Comparison of ENCODE assay signal across 8 cellular contexts in genomic region chr10:103968441-103969391, GRCh38. TPM values are rescaled to one million over a fixed set of nuclear protein-coding genes. Genes with fewer than 3 reads are reported as not detected.
DNase-seq lines count a peak whose midpoint lies in the region; ATAC-seq and TF ChIP-seq lines count a peak whose summit lies in the region.

No MANE protein-coding gene starts in this region.

- ATAC-seq in natural killer cell treated with Interleukin-12 subunit alpha and Interleukin-12 subunit beta and Interleukin-15 and Interleukin-18, amount 100 ng/mL, for 72 hours: no peak
- ATAC-seq in GM21526 (IDR thresholded peaks at IDR 0.05; ENCODE audit: low FRiP score, unreplicated experiment): no peak

- H3K9me3 Mint-ChIP-seq in CD14-positive monocyte: no peaks in the 10 kb centered on the region
- no peaks in the 10 kb centered on the region for H3K9me3 Mint-ChIP-seq in natural killer cell treated with Interleukin-12 subunit alpha and Interleukin-12 subunit beta and Interleukin-15 and Interleukin-18, amount 100 ng/mL, for 72 hours

- intact Hi-C loops in CD14-positive monocyte (cut with micrococcal nuclease) (loop anchor here (5.0 to 10.0 kb wide), 5 partner anchors 46 to 156 kb away; partner anchors contain the start of genes SFR1 (in 2 of the 2) and STN1 (in 1 of the 2)), head of caudate nucleus (cut with DNase I) (loop anchor here (5.0 kb wide), 1 partner anchor 154 kb away; the partner anchor contains the start of gene SFR1)

- peaks cover 46% of the 10 kb centered on the region for H3K4me1 Mint-ChIP-seq in CD14-positive monocyte
- H3K4me1 Mint-ChIP-seq in natural killer cell treated with Interleukin-12 subunit alpha and Interleukin-12 subunit beta and Interleukin-15 and Interleukin-18, amount 100 ng/mL, for 72 hours (ENCODE audit: low read depth in 2 of 2): peaks cover 37 to 51% of the 10 kb centered on the region in 2 donors

- no peaks in the 10 kb centered on the region for H3K27me3 Mint-ChIP-seq in CD14-positive monocyte (ENCODE audit: low read depth in 3 of 3)
- no peaks in the 10 kb centered on the region for H3K27me3 Mint-ChIP-seq in natural killer cell treated with Interleukin-12 subunit alpha and Interleukin-12 subunit beta and Interleukin-15 and Interleukin-18, amount 100 ng/mL, for 72 hours

- TF ChIP-seq CTCF in CD14-positive monocyte (IDR thresholded peaks at IDR 0.05): no peak

- DNase-seq in CD14-positive monocyte (ENCODE audit: low spot score) (no peak), M059J (ENCODE audit: low read depth) (peak; percentile 18), dermis blood vessel endothelial cell (peak; percentile 40), head of caudate nucleus (no peak), anterior cingulate cortex (lab: John Stamatoyannopoulos, UW) (no peak), NCI-H1436 (lab: John Stamatoyannopoulos, UW) (no peak)
- no peak for DNase-seq in natural killer cell treated with Interleukin-12 subunit alpha and Interleukin-12 subunit beta and Interleukin-15 and Interleukin-18, amount 100 ng/mL, for 72 hours (ENCODE audit: low spot score)

- peak overlapping the region in 4 of 7 donors; percentile 4 to 52 (median 34) for H3K27ac Mint-ChIP-seq in CD14-positive monocyte
- peak overlapping the region; percentile 83 to 90 for H3K27ac Mint-ChIP-seq in natural killer cell treated with Interleukin-12 subunit alpha and Interleukin-12 subunit beta and Interleukin-15 and Interleukin-18, amount 100 ng/mL, for 72 hours

- H3K36me3 Mint-ChIP-seq in CD14-positive monocyte: peaks cover 2 to 4% of the 10 kb centered on the region in 2 donors
- H3K36me3 Mint-ChIP-seq in natural killer cell treated with Interleukin-12 subunit alpha and Interleukin-12 subunit beta and Interleukin-15 and Interleukin-18, amount 100 ng/mL, for 72 hours: no peaks in the 10 kb centered on the region

- H3K4me3 Mint-ChIP-seq in CD14-positive monocyte: peak overlapping the region; percentile 83 to 100
- H3K4me3 Mint-ChIP-seq in natural killer cell treated with Interleukin-12 subunit alpha and Interleukin-12 subunit beta and Interleukin-15 and Interleukin-18, amount 100 ng/mL, for 72 hours: peak overlapping the region; percentile 95

RNA-seq across cellular contexts. Expression of gene SLK, which starts 1.8 kb away (rescaled TPM):
- 1 to 10 TPM; 2.9 to 4.4 TPM for polyA plus RNA-seq in CD14-positive monocyte
- total RNA-seq in M059J (2014; rRNA removed; shearing (Covaris generic)): 18.7 and 22.1 TPM in 2 replicates
- total RNA-seq in dermis blood vessel endothelial cell: 80.3 and 99.9 TPM in 2 replicates
- total RNA-seq in natural killer cell treated with Interleukin-12 subunit alpha and Interleukin-12 subunit beta and Interleukin-15 and Interleukin-18, amount 100 ng/mL, for 72 hours: 10 to 100 TPM; 26.3 to 32.1 TPM

RNA-seq across cellular contexts. Expression of gene STN1, which starts 50.7 kb away (rescaled TPM):
- polyA plus RNA-seq in CD14-positive monocyte: 10 to 100 TPM; 35.9 to 37.4 TPM
- total RNA-seq in M059J (2014; rRNA removed; shearing (Covaris generic)): 17.3 and 21.9 TPM in 2 replicates
- 39.4 and 39.5 TPM in 2 replicates for total RNA-seq in dermis blood vessel endothelial cell
- 10 to 100 TPM; 11.4 to 14.5 TPM for total RNA-seq in natural killer cell treated with Interleukin-12 subunit alpha and Interleukin-12 subunit beta and Interleukin-15 and Interleukin-18, amount 100 ng/mL, for 72 hours

Comparison
In these comparisons a context has a peak if more than half of its experiments do, and no peak if none do; other contexts are left out.
1. DNase-seq: peak in M059J (single experiment) and dermis blood vessel endothelial cell (single experiment); none in CD14-positive monocyte (single experiment), natural killer cell treated with Interleukin-12 subunit alpha and Interleukin-12 subunit beta and Interleukin-15 and Interleukin-18, amount 100 ng/mL, for 72 hours (single experiment), head of caudate nucleus (0 of 42), anterior cingulate cortex (0 of 58) and NCI-H1436 (single experiment).